In the genomic region with DNA sequence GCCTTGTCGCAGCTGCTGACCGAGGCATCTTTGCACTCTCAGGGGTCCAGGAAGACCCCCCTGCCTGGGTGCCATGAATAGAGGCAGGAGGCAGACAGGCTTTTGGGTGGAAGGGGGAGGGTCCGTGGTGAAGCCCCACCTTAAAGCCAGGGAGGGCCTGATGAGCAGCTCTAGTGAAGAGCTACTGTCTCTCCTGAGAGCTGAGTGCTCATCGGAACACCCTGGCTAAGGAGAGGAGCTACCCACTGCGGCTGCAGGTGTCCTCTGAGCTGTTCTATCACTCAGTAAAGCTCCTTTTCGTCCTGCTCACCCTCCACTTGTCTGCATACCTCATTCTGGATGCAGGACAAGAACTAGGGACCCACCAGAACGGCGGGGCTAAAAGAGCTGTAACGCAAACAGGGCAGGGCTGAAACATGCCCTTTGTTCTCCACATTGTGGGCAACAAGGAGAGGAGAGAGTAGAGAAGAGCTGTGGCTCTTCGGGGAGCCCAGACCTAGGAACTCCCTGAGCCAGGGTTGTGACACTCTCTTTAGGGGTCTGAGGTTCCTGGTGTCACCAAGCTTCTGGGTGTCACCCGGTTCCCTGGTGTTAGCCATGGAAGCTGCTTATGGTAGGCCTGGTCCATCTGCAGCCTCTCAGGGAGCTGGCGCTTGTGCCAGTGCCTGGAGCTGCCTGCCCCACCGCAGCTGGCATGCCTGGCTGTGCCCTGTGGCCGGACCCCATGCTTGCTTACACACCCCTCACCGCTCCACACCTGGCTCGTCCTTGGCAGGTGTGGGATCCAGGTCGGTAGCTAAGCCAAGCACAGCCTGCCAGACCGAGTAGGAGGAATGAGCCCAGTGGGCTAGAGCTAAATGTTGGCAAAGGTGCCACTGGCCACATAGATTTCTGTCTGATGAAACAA, we compare ENCODE assay signal across 24 cellular contexts. TPM values are rescaled to one million over a fixed set of nuclear protein-coding genes. Genes with fewer than 3 reads are reported as not detected.
DNase-seq lines count a peak whose midpoint lies in the region; ATAC-seq, FAIRE-seq and TF ChIP-seq lines count a peak whose summit lies in the region.
"Had no signal": no experiment of that assay in that cellular context is flagged by ENCODE, and none has a peak within 500 bp of the region (broad histone marks: within the 10 kb centered on the region; RNA-seq: fewer than 3 reads in every experiment).

No MANE protein-coding gene starts in this region.

- no peak overlapping the region for H3K4me3 Mint-ChIP-seq in T-helper 17 cell
- H3K4me3 Mint-ChIP-seq: activated CD4-positive, alpha-beta memory T cell treated with anti-CD3 and anti-CD28 coated beads for 36 hours; activated naive CD8-positive, alpha-beta T cell treated with anti-CD3 and anti-CD28 coated beads, Interleukin-2, amount 10 ng/mL, durations not matched to agents 7 days and 5 days; activated T-cell treated with anti-CD3 and anti-CD28 coated beads, Interleukin-2, amount 50 U/mL, for 4 hours; CD8-positive, alpha-beta T cell; naive thymus-derived CD8-positive, alpha-beta T cell had no signal

- no peaks in the 10 kb centered on the region for H3K27me3 ChIP-seq in Panc1 (ENCODE audit: control insufficient read depth, insufficient read depth, low read length)
- H3K27me3 ChIP-seq in foreskin keratinocyte, result no peaks in the 10 kb centered on the region
- H3K27me3 ChIP-seq in skeletal muscle satellite cell (ENCODE audit: control insufficient read depth, insufficient read depth, low read length), result peaks cover under 1% of the 10 kb centered on the region

- BruUV-seq in Panc1 (replicated peaks; lab: Mats Ljungman, UMichigan), result no TSS peak

- H3K4me1 Mint-ChIP-seq in T-helper 17 cell, result no peaks in the 10 kb centered on the region
- H3K4me1 Mint-ChIP-seq: activated naive CD8-positive, alpha-beta T cell treated with anti-CD3 and anti-CD28 coated beads, Interleukin-2, amount 10 ng/mL, durations not matched to agents 7 days and 5 days; naive thymus-derived CD8-positive, alpha-beta T cell had no signal

- no peak for DNase-seq in HTR-8/SVneo (ENCODE audit: insufficient read length, low spot score)
- no peak for DNase-seq in Panc1 (ENCODE audit: low read depth, low spot score)
- DNase-seq in foreskin keratinocyte, result no peak
- DNase-seq in T-helper 17 cell, result no peak
- DNase-seq in putamen (ENCODE audit: low spot score), result no peak
- DNase-seq: activated CD4-positive, alpha-beta memory T cell treated with anti-CD3 and anti-CD28 coated beads for 36 hours; activated naive CD8-positive, alpha-beta T cell treated with anti-CD3 and anti-CD28 coated beads, Interleukin-2, amount 10 ng/mL, durations not matched to agents 7 days and 5 days; activated T-cell treated with anti-CD3 and anti-CD28 coated beads, Interleukin-2, amount 50 U/mL, for 4 hours; DMS53; head of caudate nucleus; MM.1S; naive thymus-derived CD8-positive, alpha-beta T cell; NCI-H1694 treated with DMSO at 0.1 percent for 48 hours; NCI-H446 treated with DMSO at 0.1 percent for 48 hours; SIG-M5; stimulated activated naive B cell treated with anti-CD40 and anti-IgM and Interleukin-4, amounts not matched to agents 10 μg/mL and 1 μg/mL and 100 μg/mL, for 72 hours had no signal

- peak; percentile 69 for FAIRE-seq in HTR-8/SVneo (lab: Jason Lieb, UNC)
- FAIRE-seq: urothelium cell line had no signal

- ATAC-seq in Panc1, result peak; percentile 70; the same call in 1 of the 2 replicates
- peak; percentile 16 for ATAC-seq in foreskin keratinocyte
- ATAC-seq in HG02840 (IDR thresholded peaks at IDR 0.05; ENCODE audit: low FRiP score, unreplicated experiment), result no peak
- no peak for ATAC-seq in T-helper 17 cell
- no peak for ATAC-seq in GM19328 (IDR thresholded peaks at IDR 0.05; ENCODE audit: unreplicated experiment)
- ATAC-seq: CD8-positive, alpha-beta T cell had no signal

- no peaks in the 10 kb centered on the region for H3K36me3 Mint-ChIP-seq in T-helper 17 cell (ENCODE audit: low read depth)
- H3K36me3 Mint-ChIP-seq: activated CD4-positive, alpha-beta memory T cell treated with anti-CD3 and anti-CD28 coated beads for 36 hours; activated naive CD8-positive, alpha-beta T cell treated with anti-CD3 and anti-CD28 coated beads, Interleukin-2, amount 10 ng/mL, durations not matched to agents 7 days and 5 days; naive thymus-derived CD8-positive, alpha-beta T cell; stimulated activated naive B cell treated with anti-CD40 and anti-IgM and Interleukin-4, amounts not matched to agents 10 μg/mL and 1 μg/mL and 100 μg/mL, for 72 hours had no signal

- H3K4me3 ChIP-seq in Panc1 (ENCODE audit: low read depth in 2 of 2, low read length in 2 of 2), result no peak overlapping the region
- no peak overlapping the region for H3K4me3 ChIP-seq in skeletal muscle satellite cell (ENCODE audit: low read length)
- H3K4me3 ChIP-seq: prostate gland had no signal

- H3K27ac ChIP-seq in Panc1 (ENCODE audit: low read length) (no peak overlapping the region), foreskin keratinocyte (no peak overlapping the region)
- H3K27ac ChIP-seq: lower lobe of right lung, prostate gland, VCaP had no signal

- no peak overlapping the region for H3K9ac ChIP-seq in skeletal muscle satellite cell (ENCODE audit: low read depth, low read length)

- no peaks in the 10 kb centered on the region for H3K27me3 Mint-ChIP-seq in T-helper 17 cell
- H3K27me3 Mint-ChIP-seq: activated CD4-positive, alpha-beta memory T cell treated with anti-CD3 and anti-CD28 coated beads for 36 hours had no signal

- no peaks in the 10 kb centered on the region for H3K4me1 ChIP-seq in Panc1 (ENCODE audit: control insufficient read depth, insufficient read depth, low read length)
- no peaks in the 10 kb centered on the region for H3K4me1 ChIP-seq in foreskin keratinocyte
- no peaks in the 10 kb centered on the region for H3K4me1 ChIP-seq in skeletal muscle satellite cell (ENCODE audit: control insufficient read depth, insufficient read depth, low read length)
- H3K4me1 ChIP-seq: lower lobe of right lung, prostate gland had no signal

- no peak for TF ChIP-seq CTCF in Panc1 (IDR thresholded peaks at IDR 0.05)
- no peak for TF ChIP-seq CTCF in foreskin keratinocyte (conservative IDR thresholded peaks at IDR 0.05)

- no peak overlapping the region for H3K27ac Mint-ChIP-seq in T-helper 17 cell
- H3K27ac Mint-ChIP-seq: activated CD4-positive, alpha-beta memory T cell treated with anti-CD3 and anti-CD28 coated beads for 36 hours; activated naive CD8-positive, alpha-beta T cell treated with anti-CD3 and anti-CD28 coated beads, Interleukin-2, amount 10 ng/mL, durations not matched to agents 7 days and 5 days; CD8-positive, alpha-beta T cell; naive thymus-derived CD8-positive, alpha-beta T cell; stimulated activated naive B cell treated with anti-CD40 and anti-IgM and Interleukin-4, amounts not matched to agents 10 μg/mL and 1 μg/mL and 100 μg/mL, for 72 hours had no signal

- intact Hi-C loops in Panc1 (cut with micrococcal nuclease; ENCODE audit: unreplicated experiment), result no loop called here

- in situ Hi-C loops in Panc1 (cut with HindIII; ENCODE audit: low pct_unique_long_range_greater_than_20kb, low sequenced_read_pairs), result no loop called here

- CTCF ChIA-PET in Panc1 (lab: Charles Lee), result no interaction called here

- H3K36me3 ChIP-seq in Panc1 (ENCODE audit: control insufficient read depth, insufficient read depth, low read length) (no peaks in the 10 kb centered on the region), skeletal muscle satellite cell (ENCODE audit: insufficient read depth, low read length) (no peaks in the 10 kb centered on the region)
- H3K36me3 ChIP-seq: lower lobe of right lung, prostate gland had no signal

- H3K9me3 ChIP-seq in Panc1 (ENCODE audit: control insufficient read depth, insufficient read depth, low read depth, low read length) (no peaks in the 10 kb centered on the region), skeletal muscle satellite cell (replicated peaks; ENCODE audit: low read length) (no peaks in the 10 kb centered on the region), T-helper 17 cell (ENCODE audit: control insufficient read depth, low read length, poor library complexity, severe bottlenecking) (no peaks in the 10 kb centered on the region)
- H3K9me3 ChIP-seq: lower lobe of right lung, prostate gland had no signal

- POLR2A ChIA-PET in Panc1 (lab: Charles Lee), result no interaction called here

- peak overlapping the region; percentile 11 for H3K4me2 ChIP-seq in skeletal muscle satellite cell (ENCODE audit: low read length)

RNA-seq across cellular contexts. Expression of a gene that starts 26.2 kb away (rescaled TPM):
- 159 TPM for total RNA-seq in Panc1 (2021; ENCODE audit: unreplicated experiment)
- polyA plus RNA-seq in Panc1 (2012; ENCODE audit: insufficient read length), result 158 TPM
- 124 and 133 TPM in 2 replicates for total RNA-seq in foreskin keratinocyte
- 151 and 155 TPM in 2 replicates for polyA plus RNA-seq in foreskin keratinocyte
- total RNA-seq in skeletal muscle satellite cell (2012; rRNA removed), result 87.7 and 114 TPM in 2 replicates
- total RNA-seq in T-helper 17 cell, result 10 to 100 TPM; 59.2 to 60.4 TPM

Comparison
In these comparisons a context has a peak if more than half of its experiments do, and no peak if none do; other contexts are left out.
1. ATAC-seq: peak in Panc1 (single experiment) and foreskin keratinocyte (single experiment); none in HG02840 (single experiment), T-helper 17 cell (single experiment) and GM19328 (single experiment).